Comparison of ENCODE assay signal across 8 cellular contexts in the genomic region with DNA sequence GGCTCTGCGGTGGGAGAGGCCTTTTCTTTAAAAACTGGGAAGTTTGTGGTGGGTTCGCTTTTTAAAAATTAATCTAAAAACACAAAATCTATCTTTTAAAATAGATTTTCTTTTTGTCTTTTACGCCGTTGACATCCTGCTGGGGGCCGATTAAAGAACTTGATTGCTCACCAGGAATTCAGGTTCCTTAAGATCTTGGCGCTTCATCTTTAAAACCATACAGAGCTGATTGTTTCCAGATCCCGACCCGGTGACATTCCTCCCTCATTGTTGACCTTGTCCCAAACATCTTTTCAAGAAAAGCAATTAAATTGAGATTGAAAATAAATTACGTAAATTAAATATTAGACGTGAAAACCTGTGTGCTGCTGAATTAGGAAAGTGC. TPM values are rescaled to one million over a fixed set of nuclear protein-coding genes. Genes with fewer than 3 reads are reported as not detected.
DNase-seq lines count a peak whose midpoint lies in the region; ATAC-seq and TF ChIP-seq lines count a peak whose summit lies in the region.

No MANE protein-coding gene starts in this region.

- H3K4me1 ChIP-seq in SK-N-SH (ENCODE audit: control insufficient read depth in 1 of 2, insufficient read depth in 2 of 2, low read depth in 1 of 2, low read length in 1 of 2) = peaks cover 5 to 11% of the 10 kb centered on the region in 2 experiments; a peak in 3 of 4 replicates
- H3K4me1 ChIP-seq in psoas muscle = peaks cover 6% of the 10 kb centered on the region

- CTCF ChIA-PET in SK-N-SH (lab: Yijun Ruan, JAX) = interaction anchor here (1.2 to 6.3 kb wide), 10 partner anchors 10 to 37 kb away, joined by 3 to 66 read pairs (median 30); no protein-coding TSS in a partner anchor

- peaks cover 40% of the 10 kb centered on the region for H3K79me2 ChIP-seq in SK-N-SH (ENCODE audit: insufficient read depth)

- peaks cover 18% of the 10 kb centered on the region for H3F3A ChIP-seq in SK-N-SH (replicated peaks; ENCODE audit: insufficient read depth)

- no peaks in the 10 kb centered on the region for H3K9me2 ChIP-seq in SK-N-SH

- H2AFZ ChIP-seq in SK-N-SH (ENCODE audit: low read depth) = peak overlapping the region; percentile 89

- POLR2A ChIA-PET in SK-N-SH (lab: Yijun Ruan, JAX) = interaction anchor here (0.6 to 2.7 kb wide), 9 partner anchors 11 to 65 kb away, joined by 3 to 8 read pairs (median 3); a partner anchor contains a TSS

- ATAC-seq in psoas muscle (no peak), GM19351 (IDR thresholded peaks at IDR 0.05; ENCODE audit: unreplicated experiment) (no peak)

- H3K36me3 ChIP-seq in SK-N-SH (replicated peaks in 1 of 2; ENCODE audit: control insufficient read depth in 1 of 2, insufficient read depth in 2 of 2, low read length in 1 of 2) (peaks cover 0 to 5% of the 10 kb centered on the region in 2 experiments), psoas muscle (ENCODE audit: insufficient read depth in 1 of 2, low read depth in 1 of 2) (no peaks in the 10 kb centered on the region)

- H3K4me3 ChIP-seq in GM08714 (ENCODE audit: low read length) = peak overlapping the region; percentile 79
- peak overlapping the region; percentile 97 to 98 for H3K4me3 ChIP-seq in SK-N-SH (ENCODE audit: low read depth in 2 of 2, low read length in 1 of 2)
- peak overlapping the region; percentile 96 for H3K4me3 ChIP-seq in psoas muscle

- peak overlapping the region; percentile 94 for H3K9ac ChIP-seq in SK-N-SH

- intact Hi-C loops in psoas muscle (cut with DNase I) = loop anchor here (2.0 kb wide), 2 partner anchors 16 to 24 kb away; no protein-coding TSS in a partner anchor

- H4K20me1 ChIP-seq in SK-N-SH (ENCODE audit: insufficient read depth) = peaks cover under 1% of the 10 kb centered on the region; the same call in 1 of the 2 replicates

- peak overlapping the region; percentile 75 for H3K4me2 ChIP-seq in SK-N-SH

- peak overlapping the region; percentile 81 to 96 for H3K27ac ChIP-seq in SK-N-SH (ENCODE audit: low read depth in 2 of 2, low read length in 1 of 2)
- H3K27ac ChIP-seq in psoas muscle = peak overlapping the region; percentile 93

- TF ChIP-seq RAD21 in SK-N-SH (IDR thresholded peaks at IDR 0.05; ENCODE audit: low read length) = no peak

- 8% methylated on average over 10 of the region's 10 CpGs for WGBS in SK-N-SH (ENCODE audit: low lambda C conversion rate)
- WGBS in psoas muscle, 3 donors = 14 to 16% (median 16%) methylated on average over 10 of the region's 10 CpGs

- TF ChIP-seq EP300 in SK-N-SH (IDR thresholded peaks at IDR 0.05; ENCODE audit: borderline replicate concordance in 1 of 2, low read depth in 1 of 2, low read length in 1 of 2) = no peak

- no peaks in the 10 kb centered on the region for H3K27me3 ChIP-seq in SK-N-SH (ENCODE audit: insufficient read depth)
- no peaks in the 10 kb centered on the region for H3K27me3 ChIP-seq in psoas muscle (ENCODE audit: insufficient read depth in 3 of 3, low read length in 2 of 3)

- no peak for DNase-seq in SK-N-SH
- DNase-seq in fibroblast of peridontal ligament (ENCODE audit: extremely low read depth) = peak; percentile 47
- no peak for DNase-seq in psoas muscle
- DNase-seq in effector CD8-positive, alpha-beta T cell (lab: John Stamatoyannopoulos, UW) = no peak
- no peak for DNase-seq in OCI-M2 (lab: John Stamatoyannopoulos, UW; ENCODE audit: unreplicated experiment)
- no peak for DNase-seq in NCI-H748 treated with DMSO at 0.1 percent for 48 hours (lab: John Stamatoyannopoulos, UW)

- no peak for TF ChIP-seq CTCF in SK-N-SH (IDR thresholded peaks at IDR 0.05)
- TF ChIP-seq CTCF in psoas muscle (IDR thresholded peaks at IDR 0.05) = no peak

- no peaks in the 10 kb centered on the region for H3K9me3 ChIP-seq in SK-N-SH
- H3K9me3 ChIP-seq in psoas muscle = no peaks in the 10 kb centered on the region

TF ChIP-seq in SK-N-SH, 30 proteins besides CTCF, POLR2A, EP300 and RAD21:
- TF ChIP-seq MXI1 (IDR thresholded peaks at IDR 0.05; ENCODE audit: low read depth, low read length) (0 out of 2 replicates have a peak, but pooled peaks have one; percentile 36), SMC3 (IDR thresholded peaks at IDR 0.05; ENCODE audit: low read depth, low read length) (no peak), RCOR1 (IDR thresholded peaks at IDR 0.05; ENCODE audit: low read length) (no peak), FOSL2 (IDR thresholded peaks at IDR 0.05; ENCODE audit: borderline replicate concordance, low read depth) (no peak), JUND (IDR thresholded peaks at IDR 0.05) (no peak), POLR2AphosphoS5 (IDR thresholded peaks at IDR 0.05; ENCODE audit: low read depth, low read length) (no peak), TCF12 (IDR thresholded peaks at IDR 0.05) (peak; percentile 53)
- TF ChIP-seq, protein P1, sequence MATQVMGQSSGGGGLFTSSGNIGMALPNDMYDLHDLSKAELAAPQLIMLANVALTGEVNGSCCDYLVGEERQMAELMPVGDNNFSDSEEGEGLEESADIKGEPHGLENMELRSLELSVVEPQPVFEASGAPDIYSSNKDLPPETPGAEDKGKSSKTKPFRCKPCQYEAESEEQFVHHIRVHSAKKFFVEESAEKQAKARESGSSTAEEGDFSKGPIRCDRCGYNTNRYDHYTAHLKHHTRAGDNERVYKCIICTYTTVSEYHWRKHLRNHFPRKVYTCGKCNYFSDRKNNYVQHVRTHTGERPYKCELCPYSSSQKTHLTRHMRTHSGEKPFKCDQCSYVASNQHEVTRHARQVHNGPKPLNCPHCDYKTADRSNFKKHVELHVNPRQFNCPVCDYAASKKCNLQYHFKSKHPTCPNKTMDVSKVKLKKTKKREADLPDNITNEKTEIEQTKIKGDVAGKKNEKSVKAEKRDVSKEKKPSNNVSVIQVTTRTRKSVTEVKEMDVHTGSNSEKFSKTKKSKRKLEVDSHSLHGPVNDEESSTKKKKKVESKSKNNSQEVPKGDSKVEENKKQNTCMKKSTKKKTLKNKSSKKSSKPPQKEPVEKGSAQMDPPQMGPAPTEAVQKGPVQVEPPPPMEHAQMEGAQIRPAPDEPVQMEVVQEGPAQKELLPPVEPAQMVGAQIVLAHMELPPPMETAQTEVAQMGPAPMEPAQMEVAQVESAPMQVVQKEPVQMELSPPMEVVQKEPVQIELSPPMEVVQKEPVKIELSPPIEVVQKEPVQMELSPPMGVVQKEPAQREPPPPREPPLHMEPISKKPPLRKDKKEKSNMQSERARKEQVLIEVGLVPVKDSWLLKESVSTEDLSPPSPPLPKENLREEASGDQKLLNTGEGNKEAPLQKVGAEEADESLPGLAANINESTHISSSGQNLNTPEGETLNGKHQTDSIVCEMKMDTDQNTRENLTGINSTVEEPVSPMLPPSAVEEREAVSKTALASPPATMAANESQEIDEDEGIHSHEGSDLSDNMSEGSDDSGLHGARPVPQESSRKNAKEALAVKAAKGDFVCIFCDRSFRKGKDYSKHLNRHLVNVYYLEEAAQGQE (IDR thresholded peaks at IDR 0.05; ENCODE audit: low read depth, low read length) = no peak
- TF ChIP-seq, protein P2, sequence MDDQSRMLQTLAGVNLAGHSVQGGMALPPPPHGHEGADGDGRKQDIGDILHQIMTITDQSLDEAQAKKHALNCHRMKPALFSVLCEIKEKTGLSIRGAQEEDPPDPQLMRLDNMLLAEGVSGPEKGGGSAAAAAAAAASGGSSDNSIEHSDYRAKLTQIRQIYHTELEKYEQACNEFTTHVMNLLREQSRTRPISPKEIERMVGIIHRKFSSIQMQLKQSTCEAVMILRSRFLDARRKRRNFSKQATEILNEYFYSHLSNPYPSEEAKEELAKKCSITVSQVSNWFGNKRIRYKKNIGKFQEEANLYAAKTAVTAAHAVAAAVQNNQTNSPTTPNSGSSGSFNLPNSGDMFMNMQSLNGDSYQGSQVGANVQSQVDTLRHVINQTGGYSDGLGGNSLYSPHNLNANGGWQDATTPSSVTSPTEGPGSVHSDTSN (IDR thresholded peaks at IDR 0.05) = peak; percentile 17; the same call in 1 of the 2 replicates

RNA-seq across cellular contexts. Expression of a gene that starts 0.5 kb away (rescaled TPM):
- polyA plus RNA-seq in SK-N-SH (2012; rRNA removed) = 3.4 and 4.1 TPM in 2 replicates
- 4.6 and 4.8 TPM in 2 replicates for polyA plus RNA-seq in SK-N-SH (2012; cell fraction: cytosol; rRNA removed)
- polyA plus RNA-seq in SK-N-SH (2012; cell fraction: nucleus; rRNA removed) = 5.4 and 7.5 TPM in 2 replicates
- 1 to 10 TPM; 2.9 to 4.9 (median 3.9) TPM for total RNA-seq in psoas muscle
- polyA plus RNA-seq in psoas muscle = 1 to 10 TPM; 1.3 to 2.2 (median 2.0) TPM
